1 cellular context compared by ENCODE assay signal in the genomic region with DNA sequence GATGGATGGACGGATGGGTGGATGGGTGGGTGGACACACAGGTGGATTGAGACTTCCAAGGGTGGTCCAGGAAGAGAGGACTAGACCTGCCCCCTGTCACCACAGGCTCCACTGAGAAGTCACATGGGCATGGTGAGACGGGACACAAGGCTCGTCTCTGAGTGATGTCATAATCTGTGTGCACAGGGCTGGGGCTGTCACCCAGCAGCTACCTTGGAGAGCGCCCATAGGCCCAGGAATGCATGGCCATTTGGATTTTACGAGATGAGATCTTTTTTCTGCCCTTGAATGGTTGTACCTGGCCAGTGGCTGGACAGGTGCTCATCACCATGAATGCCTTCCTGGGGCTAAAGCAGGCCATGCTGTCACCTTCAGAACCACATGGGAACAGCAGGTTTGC.
TF ChIP-seq lines count a peak whose summit lies in the region.

No MANE protein-coding gene starts in this region.

TF ChIP-seq in HEK293, 187 proteins besides CTCF, POLR2A, EP300 and RAD21 (continued from another document):
- TF ChIP-seq ATF2 (tag by site-specific recombination; IDR thresholded peaks at IDR 0.05; ENCODE audit: low read depth) (peak; percentile 47; the same call in 1 of the 2 replicates), ZNF223 (tag by site-specific recombination; IDR thresholded peaks at IDR 0.05) (0 out of 2 replicates have a peak, but pooled peaks have one; percentile 14), PRDM10 (tag by site-specific recombination; IDR thresholded peaks at IDR 0.05) (no peak), ZNF132 (tag by site-specific recombination; IDR thresholded peaks at IDR 0.05; ENCODE audit: borderline replicate concordance) (no peak), ZNF843 (tag by site-specific recombination; IDR thresholded peaks at IDR 0.05) (no peak), ZNF23 (tag by site-specific recombination; IDR thresholded peaks at IDR 0.05; ENCODE audit: borderline replicate concordance) (no peak), ZNF266 (tag by site-specific recombination; IDR thresholded peaks at IDR 0.05; ENCODE audit: low read depth) (no peak), SCRT2 (tag by site-specific recombination; IDR thresholded peaks at IDR 0.05) (no peak), ZNF138 (tag by site-specific recombination; IDR thresholded peaks at IDR 0.05; ENCODE audit: borderline replicate concordance) (no peak), ZNF211 (tag by site-specific recombination; IDR thresholded peaks at IDR 0.05; ENCODE audit: low read depth) (no peak), ZNF701 (tag by site-specific recombination; IDR thresholded peaks at IDR 0.05) (no peak), HOXC10 (CRISPR knock-in tag; IDR thresholded peaks at IDR 0.05) (no peak), ZNF366 (tag by site-specific recombination; conservative IDR thresholded peaks at IDR 0.05) (0 out of 2 replicates have a peak, but pooled peaks have one; percentile 34)
- TF ChIP-seq, protein P1, sequence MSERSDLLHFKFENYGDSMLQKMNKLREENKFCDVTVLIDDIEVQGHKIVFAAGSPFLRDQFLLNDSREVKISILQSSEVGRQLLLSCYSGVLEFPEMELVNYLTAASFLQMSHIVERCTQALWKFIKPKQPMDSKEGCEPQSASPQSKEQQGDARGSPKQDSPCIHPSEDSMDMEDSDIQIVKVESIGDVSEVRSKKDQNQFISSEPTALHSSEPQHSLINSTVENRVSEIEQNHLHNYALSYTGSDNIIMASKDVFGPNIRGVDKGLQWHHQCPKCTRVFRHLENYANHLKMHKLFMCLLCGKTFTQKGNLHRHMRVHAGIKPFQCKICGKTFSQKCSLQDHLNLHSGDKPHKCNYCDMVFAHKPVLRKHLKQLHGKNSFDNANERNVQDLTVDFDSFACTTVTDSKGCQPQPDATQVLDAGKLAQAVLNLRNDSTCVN (tag by site-specific recombination; optimal IDR thresholded peaks at IDR 0.05) = no peak
